ENCODE assay signal across 12 cellular contexts in genomic region chr3:18556001-18556408, GRCh38.
DNase-seq lines count a peak whose midpoint lies in the region; ATAC-seq and TF ChIP-seq lines count a peak whose summit lies in the region.
"Had no signal": no experiment of that assay in that cellular context is flagged by ENCODE, and none has a peak within 500 bp of the region (broad histone marks: within the 10 kb centered on the region; RNA-seq: fewer than 3 reads in every experiment).

No MANE protein-coding gene starts in this region.

- H3K9me3 Mint-ChIP-seq in activated T-cell treated with anti-CD3 and anti-CD28 coated beads, Interleukin-2, amount 50 U/mL, for 24 hours, result peaks cover 17% of the 10 kb centered on the region

- no peak for TF ChIP-seq CTCF in testis (IDR thresholded peaks at IDR 0.05)

- H3K27ac ChIP-seq in testis, result no peak overlapping the region
- H3K27ac ChIP-seq: dorsolateral prefrontal cortex, hepatocyte, HL-60 had no signal

- peak; percentile 36 for DNase-seq in activated T-cell treated with anti-CD3 and anti-CD28 coated beads for 24 hours (ENCODE audit: low read depth)
- no peak for DNase-seq in activated T-cell treated with anti-CD3 and anti-CD28 coated beads for 4 hours
- peak; percentile 55 for DNase-seq in activated T-cell treated with anti-CD3 and anti-CD28 coated beads, Interleukin-2, amount 50 U/mL, for 24 hours
- peak; percentile 11 to 58 for DNase-seq in stimulated activated CD8-positive, alpha-beta memory T cell treated with anti-CD3 and anti-CD28 coated beads, Interleukin-7, amount 100 ng/mL, for 48 hours (ENCODE audit: extremely low read depth in 1 of 2, low read depth in 1 of 2)
- DNase-seq in ACHN, result no peak
- no peak for DNase-seq in anterior cingulate cortex (lab: John Stamatoyannopoulos, UW)
- DNase-seq in testis, result no peak
- DNase-seq: dorsolateral prefrontal cortex, NCI-H1436 treated with DMSO at 0.1 percent for 48 hours had no signal

- no peak overlapping the region for H3K4me3 ChIP-seq in testis
- H3K4me3 ChIP-seq: dorsolateral prefrontal cortex, hepatocyte had no signal

- H3K27me3 Mint-ChIP-seq in activated T-cell treated with anti-CD3 and anti-CD28 coated beads, Interleukin-2, amount 50 U/mL, for 24 hours, result no peaks in the 10 kb centered on the region

- ATAC-seq in HG03175 (IDR thresholded peaks at IDR 0.05; ENCODE audit: unreplicated experiment), result peak; percentile 13

- 94 to 97% methylated on average over 3 of the region's 3 CpGs for WGBS in testis, 2 donors

- in situ Hi-C loops in ACHN (cut with HindIII; ENCODE audit: low pct_ligation_motif_present, low pct_unique_long_range_greater_than_20kb, low sequenced_read_pairs), result no loop called here

- H3K4me1 Mint-ChIP-seq in activated T-cell treated with anti-CD3 and anti-CD28 coated beads, Interleukin-2, amount 50 U/mL, for 24 hours (ENCODE audit: low read depth), result peaks cover 66% of the 10 kb centered on the region

- peaks cover 15% of the 10 kb centered on the region for H3K36me3 Mint-ChIP-seq in activated T-cell treated with anti-CD3 and anti-CD28 coated beads, Interleukin-2, amount 50 U/mL, for 24 hours (ENCODE audit: low read depth)

- peak overlapping the region; percentile 48 for H3K4me3 Mint-ChIP-seq in activated T-cell treated with anti-CD3 and anti-CD28 coated beads, Interleukin-2, amount 50 U/mL, for 24 hours

- peak overlapping the region; percentile 99 for H3K27ac Mint-ChIP-seq in activated T-cell treated with anti-CD3 and anti-CD28 coated beads, Interleukin-2, amount 50 U/mL, for 24 hours

- H3K36me3 ChIP-seq in testis (ENCODE audit: low read depth, missing control alignments), result no peaks in the 10 kb centered on the region

- intact Hi-C loops in testis (cut with DNase I; ENCODE audit: low total_unique reads), result no loop called here

- H3K9me3 ChIP-seq in testis, result no peaks in the 10 kb centered on the region

- H3K27me3 ChIP-seq in testis, result no peaks in the 10 kb centered on the region
- H3K27me3 ChIP-seq: dorsolateral prefrontal cortex, hepatocyte had no signal

- no peak for TF ChIP-seq POLR2A in testis (IDR thresholded peaks at IDR 0.05)

- no peaks in the 10 kb centered on the region for H3K4me1 ChIP-seq in testis

Comparison
In these comparisons a context has a peak if more than half of its experiments do, and no peak if none do; other contexts are left out.
1. DNase-seq: peak in activated T-cell treated with anti-CD3 and anti-CD28 coated beads for 24 hours (single experiment), activated T-cell treated with anti-CD3 and anti-CD28 coated beads, Interleukin-2, amount 50 U/mL, for 24 hours (single experiment) and stimulated activated CD8-positive, alpha-beta memory T cell treated with anti-CD3 and anti-CD28 coated beads, Interleukin-7, amount 100 ng/mL, for 48 hours (2 of 2); none in activated T-cell treated with anti-CD3 and anti-CD28 coated beads for 4 hours (single experiment), ACHN (single experiment), anterior cingulate cortex (0 of 58) and testis (single experiment).